7 cellular contexts compared by ENCODE assay signal in the genomic region with DNA sequence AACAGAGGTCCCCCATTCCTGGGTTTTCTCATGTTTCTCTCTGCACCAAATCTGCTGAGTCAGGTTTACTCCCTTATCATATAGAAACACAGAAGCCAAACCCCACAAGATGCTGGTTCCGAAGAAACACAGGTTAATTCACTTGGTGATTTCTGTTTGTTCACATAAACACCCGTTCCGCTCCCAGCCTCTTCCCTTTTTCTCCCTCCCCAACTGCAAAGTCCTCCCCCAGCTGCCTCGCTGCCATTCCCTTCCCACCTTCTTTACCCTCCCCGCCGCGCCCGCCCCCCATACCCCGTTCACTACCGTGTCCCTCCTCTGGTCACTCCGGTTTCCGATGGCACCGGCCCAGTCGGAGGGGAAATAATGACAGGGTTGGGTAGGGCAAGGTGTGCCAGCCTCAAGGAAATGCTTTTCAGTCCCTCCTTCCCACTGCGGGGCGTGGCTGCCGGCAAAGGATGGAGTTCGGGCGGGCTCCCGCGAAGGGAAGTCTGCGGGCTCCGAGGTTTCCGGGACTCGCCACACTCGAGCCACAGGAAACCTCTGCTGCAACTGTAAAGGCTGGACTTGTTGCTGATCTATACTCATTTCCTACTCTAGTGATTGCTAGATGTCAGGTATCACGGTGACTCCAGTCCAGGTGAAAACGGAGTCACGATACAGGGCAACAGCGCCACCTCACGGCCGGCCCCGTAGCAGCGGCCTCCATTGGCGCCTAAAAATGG. TPM values are rescaled to one million over a fixed set of nuclear protein-coding genes. Genes with fewer than 3 reads are reported as not detected.
A peak's percentile ranks its signal among the peaks of the same experiment; 100 is the strongest.
DNase-seq lines count a peak whose midpoint lies in the region; ATAC-seq and FAIRE-seq lines count a peak whose summit lies in the region.

A gene with protein sequence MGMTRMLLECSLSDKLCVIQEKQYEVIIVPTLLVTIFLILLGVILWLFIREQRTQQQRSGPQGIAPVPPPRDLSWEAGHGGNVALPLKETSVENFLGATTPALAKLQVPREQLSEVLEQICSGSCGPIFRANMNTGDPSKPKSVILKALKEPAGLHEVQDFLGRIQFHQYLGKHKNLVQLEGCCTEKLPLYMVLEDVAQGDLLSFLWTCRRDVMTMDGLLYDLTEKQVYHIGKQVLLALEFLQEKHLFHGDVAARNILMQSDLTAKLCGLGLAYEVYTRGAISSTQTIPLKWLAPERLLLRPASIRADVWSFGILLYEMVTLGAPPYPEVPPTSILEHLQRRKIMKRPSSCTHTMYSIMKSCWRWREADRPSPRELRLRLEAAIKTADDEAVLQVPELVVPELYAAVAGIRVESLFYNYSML (minus strand): TSS at position 393 of the 725 bp plus-strand sequence. CDS start 39,434 bp downstream, outside the sequence.

- peak; percentile 57 for ATAC-seq in HG03520 (IDR thresholded peaks at IDR 0.05; ENCODE audit: unreplicated experiment)
- peak; percentile 82 for ATAC-seq in naive thymus-derived CD8-positive, alpha-beta T cell
- peak; percentile 87 for ATAC-seq in stimulated activated effector memory CD8-positive, alpha-beta T cell treated with anti-CD3 and anti-CD28 coated beads, Interleukin-12 subunit alpha, Interleukin-12 subunit beta, amount 100 ng/mL, for 72 hours

- H3K4me3 Mint-ChIP-seq in activated T-cell treated with anti-CD3 and anti-CD28 coated beads, Interleukin-2, amount 50 U/mL, for 24 hours = peak within 1 kb of the TSS; percentile 72
- H3K4me3 Mint-ChIP-seq in naive thymus-derived CD8-positive, alpha-beta T cell = peak within 1 kb of the TSS; percentile 71 to 91 (median 87)
- H3K4me3 Mint-ChIP-seq in stimulated activated effector memory CD8-positive, alpha-beta T cell treated with anti-CD3 and anti-CD28 coated beads, Interleukin-12 subunit alpha, Interleukin-12 subunit beta, amount 100 ng/mL, for 72 hours = peak within 1 kb of the TSS; percentile 69

- no peaks in the 10 kb centered on the region for H3K9me3 Mint-ChIP-seq in activated T-cell treated with anti-CD3 and anti-CD28 coated beads, Interleukin-2, amount 50 U/mL, for 24 hours
- H3K9me3 Mint-ChIP-seq in naive thymus-derived CD8-positive, alpha-beta T cell = peaks cover 0 to 3% (median 0%) of the 10 kb centered on the region in 9 donors
- H3K9me3 Mint-ChIP-seq in stimulated activated effector memory CD8-positive, alpha-beta T cell treated with anti-CD3 and anti-CD28 coated beads, Interleukin-12 subunit alpha, Interleukin-12 subunit beta, amount 100 ng/mL, for 72 hours = no peaks in the 10 kb centered on the region

- H3K4me1 Mint-ChIP-seq in activated T-cell treated with anti-CD3 and anti-CD28 coated beads, Interleukin-2, amount 50 U/mL, for 24 hours (ENCODE audit: low read depth) = peaks cover 32% of the 10 kb centered on the region
- H3K4me1 Mint-ChIP-seq in naive thymus-derived CD8-positive, alpha-beta T cell = peaks cover 19 to 51% (median 46%) of the 10 kb centered on the region in 4 donors
- H3K4me1 Mint-ChIP-seq in stimulated activated effector memory CD8-positive, alpha-beta T cell treated with anti-CD3 and anti-CD28 coated beads, Interleukin-12 subunit alpha, Interleukin-12 subunit beta, amount 100 ng/mL, for 72 hours = peaks cover 31% of the 10 kb centered on the region

- POLR2A ChIA-PET in naive thymus-derived CD8-positive, alpha-beta T cell (lab: Charles Lee) = interaction anchor here (0.6 to 0.9 kb wide), 3 partner anchors 110 to 466 kb away, joined by 3 to 5 read pairs (median 4); no protein-coding TSS in a partner anchor

- no peaks in the 10 kb centered on the region for H3K36me3 Mint-ChIP-seq in activated T-cell treated with anti-CD3 and anti-CD28 coated beads, Interleukin-2, amount 50 U/mL, for 24 hours (ENCODE audit: low read depth)
- no peaks in the 10 kb centered on the region for H3K36me3 Mint-ChIP-seq in naive thymus-derived CD8-positive, alpha-beta T cell
- H3K36me3 Mint-ChIP-seq in stimulated activated effector memory CD8-positive, alpha-beta T cell treated with anti-CD3 and anti-CD28 coated beads, Interleukin-12 subunit alpha, Interleukin-12 subunit beta, amount 100 ng/mL, for 72 hours = peaks cover 11% of the 10 kb centered on the region

- FAIRE-seq in GM18507 (lab: Jason Lieb, UNC) = peak; percentile 80

- DNase-seq in GM18507 (ENCODE audit: extremely low spot score, insufficient read length, low read depth) (peak; percentile 54), NOMO-1 treated with dmso at 0.1 percent for 144 hours (lab: John Stamatoyannopoulos, UW; ENCODE audit: unreplicated experiment) (peak; percentile 58), fibroblast of gingiva (ENCODE audit: low read depth) (peak; percentile 4)
- DNase-seq in activated T-cell treated with anti-CD3 and anti-CD28 coated beads, Interleukin-2, amount 50 U/mL, for 24 hours = peak; percentile 81
- peak; percentile 64 to 84 (median 80) for DNase-seq in naive thymus-derived CD8-positive, alpha-beta T cell
- peak; percentile 70 to 93 for DNase-seq in stimulated activated effector memory CD8-positive, alpha-beta T cell treated with anti-CD3 and anti-CD28 coated beads, Interleukin-12 subunit alpha, Interleukin-12 subunit beta, amount 100 ng/mL, for 72 hours (ENCODE audit: low spot score in 2 of 2)

- H3K27me3 Mint-ChIP-seq in activated T-cell treated with anti-CD3 and anti-CD28 coated beads, Interleukin-2, amount 50 U/mL, for 24 hours = peaks cover 43% of the 10 kb centered on the region
- peaks cover 7 to 24% (median 8%) of the 10 kb centered on the region in 5 donors for H3K27me3 Mint-ChIP-seq in naive thymus-derived CD8-positive, alpha-beta T cell

- peak within 1 kb of the TSS; percentile 59 for H3K27ac Mint-ChIP-seq in activated T-cell treated with anti-CD3 and anti-CD28 coated beads, Interleukin-2, amount 50 U/mL, for 24 hours
- peak within 1 kb of the TSS; percentile 81 to 95 (median 90) for H3K27ac Mint-ChIP-seq in naive thymus-derived CD8-positive, alpha-beta T cell
- H3K27ac Mint-ChIP-seq in stimulated activated effector memory CD8-positive, alpha-beta T cell treated with anti-CD3 and anti-CD28 coated beads, Interleukin-12 subunit alpha, Interleukin-12 subunit beta, amount 100 ng/mL, for 72 hours = peak within 1 kb of the TSS; percentile 81

RNA-seq across cellular contexts. Expression of the gene that starts here (rescaled TPM):
- total RNA-seq in naive thymus-derived CD8-positive, alpha-beta T cell = under 1 TPM; 0.10 to 0.19 TPM
- under 1 TPM in 1 of 3 donors, not detected in 2; 0.47 TPM for polyA plus RNA-seq in naive thymus-derived CD8-positive, alpha-beta T cell

Comparison
In these comparisons a context has a peak if more than half of its experiments do, and no peak if none do; other contexts are left out.
1. Peak in every context shown above with its lines: DNase-seq and ATAC-seq.
2. Peak in DNase-seq and ATAC-seq in naive thymus-derived CD8-positive, alpha-beta T cell; RNA of the gene not detected or under 1 TPM.
3. DNase-seq: peak in every context shown above with its lines; median percentile 82 in stimulated activated effector memory CD8-positive, alpha-beta T cell treated with anti-CD3 and anti-CD28 coated beads, Interleukin-12 subunit alpha, Interleukin-12 subunit beta, amount 100 ng/mL, for 72 hours; 81 in activated T-cell treated with anti-CD3 and anti-CD28 coated beads, Interleukin-2, amount 50 U/mL, for 24 hours; 80 in naive thymus-derived CD8-positive, alpha-beta T cell; 58 in NOMO-1 treated with dmso at 0.1 percent for 144 hours; 54 in GM18507; 4 in fibroblast of gingiva.